ENCODE assay signal across 15 cellular contexts in genomic region chr12:131507881-131508280, GRCh38.
DNase-seq lines count a peak whose midpoint lies in the region; ATAC-seq, FAIRE-seq and TF ChIP-seq lines count a peak whose summit lies in the region.
"Had no signal": no experiment of that assay in that cellular context is flagged by ENCODE, and none has a peak within 500 bp of the region (broad histone marks: within the 10 kb centered on the region; RNA-seq: fewer than 3 reads in every experiment).

No MANE protein-coding gene starts in this region.

- peak; percentile 37 for DNase-seq in activated CD8-positive, alpha-beta memory T cell treated with anti-CD3 and anti-CD28 coated beads for 24 hours
- no peak for DNase-seq in activated CD8-positive, alpha-beta memory T cell treated with anti-CD3 and anti-CD28 coated beads, Interleukin-2, amount 50 U/mL, for 4 hours
- DNase-seq in coronary artery (ENCODE audit: low spot score) (peak; percentile 40), mesenteric fat pad (ENCODE audit: low spot score) (peak; percentile 37), midbrain (lab: John Stamatoyannopoulos, UW) (no peak), H54 (ENCODE audit: insufficient read length, low spot score) (no peak)
- DNase-seq: Caco-2; CD8-positive, alpha-beta memory T cell; EL; IMR-90; KBM-7 had no signal

- no peak overlapping the region for H3K4me3 ChIP-seq in coronary artery

- ATAC-seq in GM19397 (IDR thresholded peaks at IDR 0.05; ENCODE audit: unreplicated experiment), result no peak

- TF ChIP-seq POLR2A in H54 (IDR thresholded peaks at IDR 0.05; ENCODE audit: low read depth, low read length), result no peak

- no peak for TF ChIP-seq CTCF in coronary artery (IDR thresholded peaks at IDR 0.05)

- FAIRE-seq in H54 (lab: Jason Lieb, UNC), result no peak
- FAIRE-seq: G401.6, GM12891 had no signal

- no peak overlapping the region for H3K27ac ChIP-seq in coronary artery
- H3K27ac ChIP-seq: 22Rv1 had no signal

Comparison
In these comparisons a context has a peak if more than half of its experiments do, and no peak if none do; other contexts are left out.
1. DNase-seq: peak in activated CD8-positive, alpha-beta memory T cell treated with anti-CD3 and anti-CD28 coated beads for 24 hours (single experiment), coronary artery (single experiment) and mesenteric fat pad (single experiment); none in activated CD8-positive, alpha-beta memory T cell treated with anti-CD3 and anti-CD28 coated beads, Interleukin-2, amount 50 U/mL, for 4 hours (single experiment), midbrain (single experiment) and H54 (single experiment).